In genomic region chr12:3964404-3964803, GRCh38 we compare ENCODE assay signal across 12 cellular contexts.
DNase-seq lines count a peak whose midpoint lies in the region; ATAC-seq and TF ChIP-seq lines count a peak whose summit lies in the region.
"Had no signal": no experiment of that assay in that cellular context is flagged by ENCODE, and none has a peak within 500 bp of the region (broad histone marks: within the 10 kb centered on the region; RNA-seq: fewer than 3 reads in every experiment).

No MANE protein-coding gene starts in this region.

- WGBS in mesendoderm (ENCODE audit: extremely low coverage, insufficient coverage, low lambda C conversion rate) = no CpG with 5 or more reads among the region's 10 CpGs

- H3K4me3 ChIP-seq in DND-41 (ENCODE audit: low read depth in 1 of 2, low read length in 2 of 2) (no peak overlapping the region), HFF-Myc (replicated peaks; ENCODE audit: low read depth, low read length) (no peak overlapping the region), mesendoderm (ENCODE audit: low read length) (no peak overlapping the region)
- H3K4me3 ChIP-seq: skin epidermis, suprapubic skin had no signal

- no peak for ATAC-seq in DND-41 (ENCODE audit: insufficient read depth, low read depth)
- ATAC-seq in HG02970 (IDR thresholded peaks at IDR 0.05; ENCODE audit: low FRiP score, unreplicated experiment) = no peak
- ATAC-seq in GM19463 (IDR thresholded peaks at IDR 0.05; ENCODE audit: unreplicated experiment) = no peak

- H3K4ac ChIP-seq in mesendoderm (ENCODE audit: low read depth, low read length) = no peak overlapping the region

- no peak overlapping the region for H4K5ac ChIP-seq in mesendoderm (ENCODE audit: low read length)

- H4K8ac ChIP-seq in mesendoderm (ENCODE audit: low read depth, low read length) = no peak overlapping the region

- H3K4me2 ChIP-seq in DND-41 (ENCODE audit: insufficient read depth, low read length) = no peak overlapping the region
- H3K4me2 ChIP-seq in mesendoderm (ENCODE audit: low read length) = no peak overlapping the region

- no peak overlapping the region for H2BK5ac ChIP-seq in mesendoderm (ENCODE audit: low read length)

- no peak overlapping the region for H2AK5ac ChIP-seq in mesendoderm (ENCODE audit: low read length)

- H3K9ac ChIP-seq in DND-41 (ENCODE audit: low read depth, low read length) (no peak overlapping the region), mesendoderm (ENCODE audit: low read length) (no peak overlapping the region)

- H3K4me1 ChIP-seq in DND-41 (ENCODE audit: insufficient read depth, low read length) (no peaks in the 10 kb centered on the region), mesendoderm (ENCODE audit: control insufficient read depth, low read depth, low read length) (peaks cover 7% of the 10 kb centered on the region)
- H3K4me1 ChIP-seq: suprapubic skin had no signal

- no peak overlapping the region for H3K18ac ChIP-seq in mesendoderm (ENCODE audit: low read length)

- H3K36me3 ChIP-seq in DND-41 (ENCODE audit: insufficient read depth, low read length) (no peaks in the 10 kb centered on the region), mesendoderm (ENCODE audit: control insufficient read depth, insufficient read depth, low read length) (no peaks in the 10 kb centered on the region)
- H3K36me3 ChIP-seq: suprapubic skin had no signal

- H3K27ac ChIP-seq in DND-41 (ENCODE audit: low read length) (no peak overlapping the region), mesendoderm (ENCODE audit: low read depth, low read length) (no peak overlapping the region)
- H3K27ac ChIP-seq: skin epidermis, suprapubic skin had no signal

- H3K79me1 ChIP-seq in mesendoderm (ENCODE audit: low read length) = no peaks in the 10 kb centered on the region

- H3K79me2 ChIP-seq in DND-41 (ENCODE audit: insufficient read depth, low read length) (no peaks in the 10 kb centered on the region), mesendoderm (ENCODE audit: control insufficient read depth, insufficient read depth, low read length) (no peaks in the 10 kb centered on the region)

- H3K56ac ChIP-seq in mesendoderm (ENCODE audit: low read length) = no peak overlapping the region

- peak overlapping the region; percentile 52 for H2BK120ac ChIP-seq in mesendoderm (ENCODE audit: low read depth, low read length)

- no peaks in the 10 kb centered on the region for H3K9me3 ChIP-seq in DND-41 (ENCODE audit: insufficient read depth, low read length, severe bottlenecking)
- H3K9me3 ChIP-seq: suprapubic skin had no signal

- H4K20me1 ChIP-seq in DND-41 (ENCODE audit: insufficient read depth, low read length) = no peaks in the 10 kb centered on the region

- DNase-seq in DND-41 (no peak), HFF-Myc (ENCODE audit: extremely low read depth, low read depth) (no peak), UCSD-AML1 (lab: John Stamatoyannopoulos, UW; ENCODE audit: unreplicated experiment) (peak; percentile 31), mesendoderm (peak; percentile 83)
- DNase-seq in activated effector memory CD4-positive, alpha-beta T cell treated with anti-CD3 and anti-CD28 coated beads, Interleukin-2, amount 50 U/mL, for 16 hours = no peak
- DNase-seq in effector CD4-positive, alpha-beta T cell = no peak
- DNase-seq: activated CD4-positive, alpha-beta T cell treated with anti-CD3 and anti-CD28 coated beads, Interleukin-2, amount 50 U/mL, for 48 hours; NCI-H2171 had no signal

- no peaks in the 10 kb centered on the region for H3K27me3 ChIP-seq in DND-41 (ENCODE audit: insufficient read depth, low read length, poor library complexity)
- no peaks in the 10 kb centered on the region for H3K27me3 ChIP-seq in mesendoderm (ENCODE audit: insufficient read depth, low read length, poor library complexity)
- H3K27me3 ChIP-seq: suprapubic skin had no signal

- TF ChIP-seq CTCF in DND-41 (IDR thresholded peaks at IDR 0.05; ENCODE audit: borderline replicate concordance, extremely low read depth, low read length, poor library complexity, severe bottlenecking) (peak; percentile 35), HFF-Myc (IDR thresholded peaks at IDR 0.05; ENCODE audit: low read depth, low read length, missing control alignments) (peak; percentile 40)

- peak overlapping the region; percentile 65 for H2BK15ac ChIP-seq in mesendoderm (replicated peaks; ENCODE audit: low read depth)

- no peak overlapping the region for H3K23ac ChIP-seq in mesendoderm (ENCODE audit: low read length)

- no peak overlapping the region for H2AFZ ChIP-seq in DND-41 (ENCODE audit: low read depth, low read length)

Comparison
In these comparisons a context has a peak if more than half of its experiments do, and no peak if none do; other contexts are left out.
1. DNase-seq: peak in UCSD-AML1 (single experiment) and mesendoderm (single experiment); none in DND-41 (single experiment), HFF-Myc (single experiment), activated effector memory CD4-positive, alpha-beta T cell treated with anti-CD3 and anti-CD28 coated beads, Interleukin-2, amount 50 U/mL, for 16 hours (single experiment) and effector CD4-positive, alpha-beta T cell (single experiment).